Comparison of ENCODE assay signal across 8 cellular contexts in genomic region chr5:75716715-75717081, GRCh38. TPM values are rescaled to one million over a fixed set of nuclear protein-coding genes. Genes with fewer than 3 reads are reported as not detected.
DNase-seq lines count a peak whose midpoint lies in the region; ATAC-seq and TF ChIP-seq lines count a peak whose summit lies in the region.

No MANE protein-coding gene starts in this region.

- TF ChIP-seq CTCF in body of pancreas (IDR thresholded peaks at IDR 0.05), result no peak

- no peaks in the 10 kb centered on the region for H3K27me3 Mint-ChIP-seq in CD4-positive, alpha-beta memory T cell
- no peaks in the 10 kb centered on the region for H3K27me3 Mint-ChIP-seq in memory B cell

- peak overlapping the region; percentile 74 to 95 for H3K4me3 ChIP-seq in CD4-positive, alpha-beta memory T cell (ENCODE audit: low read length in 2 of 2)
- H3K4me3 ChIP-seq in body of pancreas, result peak overlapping the region; percentile 40 to 92

- intact Hi-C loops in CD4-positive, alpha-beta memory T cell (cut with micrococcal nuclease), result loop anchor here (1.0 to 10.0 kb wide), 8 partner anchors 34 to 952 kb away; partner anchors contain the start of genes ANKRD31, CERT1, GFM2 and HMGCR
- intact Hi-C loops in body of pancreas (cut with DNase I), result no loop called here

- H3K27ac Mint-ChIP-seq in CD4-positive, alpha-beta memory T cell, result peak overlapping the region; percentile 98 to 100 (median 99)
- H3K27ac Mint-ChIP-seq in memory B cell, result peak overlapping the region; percentile 95

- H3K36me3 Mint-ChIP-seq in CD4-positive, alpha-beta memory T cell, result peaks cover 13 to 35% of the 10 kb centered on the region in 2 donors
- peaks cover 13% of the 10 kb centered on the region for H3K36me3 Mint-ChIP-seq in memory B cell

- H3K4me3 Mint-ChIP-seq in CD4-positive, alpha-beta memory T cell, result peak overlapping the region; percentile 99 to 100 (median 100)
- H3K4me3 Mint-ChIP-seq in memory B cell, result peak overlapping the region; percentile 100

- CTCF ChIA-PET in CD4-positive, alpha-beta memory T cell (lab: Charles Lee; ENCODE audit: partially characterized antibody), result no interaction called here

- POLR2A ChIA-PET in CD4-positive, alpha-beta memory T cell (lab: Charles Lee; ENCODE audit: partially characterized antibody), result interaction anchor here (0.7 to 2.2 kb wide), 8 partner anchors 34 to 1140 kb away, joined by 3 to 14 read pairs (median 5); partner anchors contain the start of genes ANKRD31, CERT1, HMGCR and POLK

- H3K27ac ChIP-seq in CD4-positive, alpha-beta memory T cell (ENCODE audit: low read depth, low read length), result peak overlapping the region; percentile 74
- peak overlapping the region; percentile 63 to 94 (median 82) for H3K27ac ChIP-seq in body of pancreas

- no peaks in the 10 kb centered on the region for H3K27me3 ChIP-seq in CD4-positive, alpha-beta memory T cell (ENCODE audit: insufficient read depth, low read length)
- no peaks in the 10 kb centered on the region for H3K27me3 ChIP-seq in body of pancreas

- H3K4me1 Mint-ChIP-seq in CD4-positive, alpha-beta memory T cell, result peaks cover 29 to 43% (median 37%) of the 10 kb centered on the region in 4 donors
- H3K4me1 Mint-ChIP-seq in memory B cell, result peaks cover 24% of the 10 kb centered on the region

- TF ChIP-seq POLR2A in body of pancreas (IDR thresholded peaks at IDR 0.05), result no peak

- H3K36me3 ChIP-seq in CD4-positive, alpha-beta memory T cell (ENCODE audit: insufficient read depth, low read length), result no peaks in the 10 kb centered on the region
- H3K36me3 ChIP-seq in body of pancreas (replicated peaks in 1 of 2; ENCODE audit: insufficient read depth in 1 of 2, low read depth in 2 of 2), result peaks cover 0 to 2% of the 10 kb centered on the region in 2 donors

- DNase-seq in CD4-positive, alpha-beta memory T cell, result peak in 1 of 5 donors; percentile 38
- no peak for DNase-seq in body of pancreas
- no peak for DNase-seq in memory B cell (ENCODE audit: low spot score in 2 of 2)
- no peak for DNase-seq in NCI-H2029 treated with DMSO at 0.1 percent for 48 hours (lab: John Stamatoyannopoulos, UW)
- DNase-seq in NOMO-1 (lab: John Stamatoyannopoulos, UW; ENCODE audit: unreplicated experiment in 2 of 2), result no peak
- no peak for DNase-seq in NCI-H1694 (lab: John Stamatoyannopoulos, UW)

- H3K9me3 Mint-ChIP-seq in CD4-positive, alpha-beta memory T cell, result no peaks in the 10 kb centered on the region
- H3K9me3 Mint-ChIP-seq in memory B cell, result no peaks in the 10 kb centered on the region

- H3K9me3 ChIP-seq in CD4-positive, alpha-beta memory T cell (ENCODE audit: control insufficient read depth in 1 of 2, low read length in 2 of 2), result no peaks in the 10 kb centered on the region
- H3K9me3 ChIP-seq in body of pancreas, result no peaks in the 10 kb centered on the region

- H3K4me1 ChIP-seq in CD4-positive, alpha-beta memory T cell (ENCODE audit: insufficient read depth, low read length), result peaks cover 19% of the 10 kb centered on the region
- H3K4me1 ChIP-seq in body of pancreas, result peaks cover 12% of the 10 kb centered on the region

- ATAC-seq in GM19455 (IDR thresholded peaks at IDR 0.05; ENCODE audit: unreplicated experiment) (peak; percentile 9), HG03520 (IDR thresholded peaks at IDR 0.05; ENCODE audit: unreplicated experiment) (peak; percentile 1), body of pancreas (no peak), memory B cell (ENCODE audit: low read depth) (no peak)

- 0 to 1% methylated on average over 7 of the region's 7 CpGs for WGBS in body of pancreas, 2 donors

RNA-seq across cellular contexts. Expression of gene POC5, which starts 0.5 kb away (rescaled TPM):
- 10 to 100 TPM; 15.1 to 20.0 TPM for total RNA-seq in CD4-positive, alpha-beta memory T cell
- 10 to 100 TPM; 14.1 to 14.8 TPM for polyA plus RNA-seq in CD4-positive, alpha-beta memory T cell
- 1 to 10 TPM; 7.5 to 8.9 TPM for total RNA-seq in body of pancreas

Comparison
In these comparisons a context has a peak if more than half of its experiments do, and no peak if none do; other contexts are left out.
1. ATAC-seq: peak in GM19455 (single experiment) and HG03520 (single experiment); none in body of pancreas (single experiment) and memory B cell (single experiment).